ENCODE assay signal across 1 cellular context in the genomic region with DNA sequence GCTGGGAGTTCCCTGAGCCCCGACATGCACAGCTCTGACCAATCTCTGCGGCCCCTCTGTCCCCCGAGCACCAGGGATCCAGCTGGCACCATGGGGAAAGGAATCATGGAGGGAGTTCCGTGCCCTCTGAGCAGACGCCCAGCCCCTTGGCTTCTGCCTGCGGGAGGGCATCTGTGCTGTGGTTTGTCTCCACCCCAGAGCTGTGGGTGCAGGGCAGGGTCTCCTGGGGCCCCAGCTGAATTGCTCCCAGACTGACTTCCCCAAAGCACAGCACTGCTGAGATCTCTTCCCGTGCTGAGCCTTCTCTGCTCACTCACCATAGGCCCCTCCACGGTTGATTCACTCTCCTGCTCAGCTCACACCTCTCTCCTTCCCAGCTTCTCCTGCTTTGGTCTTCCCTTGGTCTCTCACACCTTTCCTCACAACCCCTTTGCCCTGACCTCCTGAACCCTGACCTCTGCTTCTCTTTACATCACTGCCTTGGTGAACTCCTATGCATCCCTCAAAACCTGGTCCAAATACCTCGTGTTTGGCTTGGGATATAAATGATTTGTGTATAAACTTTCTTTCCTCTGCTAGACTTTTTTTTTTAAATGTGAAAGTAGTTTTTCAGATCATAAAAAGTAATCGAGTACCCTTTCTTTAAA.
TF ChIP-seq lines count a peak whose summit lies in the region.

No MANE protein-coding gene starts in this region.

TF ChIP-seq in HepG2, 621 proteins besides CTCF, POLR2A, EP300 and RAD21 (continued from another document):
- TF ChIP-seq TIGD3 (CRISPR knock-in tag; IDR thresholded peaks at IDR 0.05; ENCODE audit: borderline replicate concordance) (no peak), AGO2 (optimal IDR thresholded peaks at IDR 0.05; ENCODE audit: low read depth, low read length) (peak; percentile 62), ZBTB1 (CRISPR knock-in tag; IDR thresholded peaks at IDR 0.05; ENCODE audit: borderline replicate concordance) (no peak), NKX3-1 (CRISPR knock-in tag; IDR thresholded peaks at IDR 0.05) (no peak), IKZF1 (IDR thresholded peaks at IDR 0.05) (no peak), ZNF720 (CRISPR knock-in tag; IDR thresholded peaks at IDR 0.05) (no peak)
